20 cellular contexts compared by ENCODE assay signal in genomic region chr21:32102426-32102825, GRCh38.
"Had no signal": no experiment of that assay in that cellular context is flagged by ENCODE, and none has a peak within 500 bp of the region (broad histone marks: within the 10 kb centered on the region; RNA-seq: fewer than 3 reads in every experiment).

No MANE protein-coding gene starts in this region.

- H3K27me3 ChIP-seq: body of pancreas, gastroesophageal sphincter, heart left ventricle, left lung, thyroid gland had no signal

- H3K9me3 ChIP-seq: body of pancreas, heart left ventricle, thyroid gland had no signal

- ATAC-seq: activated CD4-positive, alpha-beta T cell treated with anti-CD3 and anti-CD28 coated beads for 36 hours; body of pancreas; gastroesophageal sphincter; heart left ventricle; left lung; WTC11 had no signal

- H3K4me3 ChIP-seq: body of pancreas, gastroesophageal sphincter, heart left ventricle, left lung, thyroid gland had no signal

- H3K4me1 ChIP-seq: body of pancreas, gastroesophageal sphincter, heart left ventricle, left lung, thyroid gland had no signal

- H3K36me3 ChIP-seq: gastroesophageal sphincter, heart left ventricle, left lung, thyroid gland had no signal

- DNase-seq: activated CD4-positive, alpha-beta memory T cell treated with anti-CD3 and anti-CD28 coated beads, Interleukin-2, amount 10 ng/mL, durations not matched to agents 7 days and 5 days; activated CD4-positive, alpha-beta T cell treated with anti-CD3 and anti-CD28 coated beads for 36 hours; activated naive CD4-positive, alpha-beta T cell treated with Interleukin-2 at 50 U/mL for 16 hours; activated naive CD8-positive, alpha-beta T cell treated with anti-CD3 and anti-CD28 coated beads, Interleukin-2, amount 10 ng/mL, durations not matched to agents 7 days and 5 days; activated T-cell treated with anti-CD3 and anti-CD28 coated beads, Interleukin-2, amount 50 U/mL, for 1 hour; body of pancreas; central memory CD4-positive, alpha-beta T cell; endodermal cell; heart left ventricle; left lung; midbrain; retina; stimulated activated CD4-positive, alpha-beta T cell treated with anti-CD3 and anti-CD28 coated beads, Interleukin-12 subunit alpha, Interleukin-12 subunit beta, amount 100 ng/mL, for 4 hours; stimulated activated CD4-positive, alpha-beta T cell treated with anti-CD3 and anti-CD28 coated beads, Interleukin-1b, Interleukin-23, amount 100 ng/mL, for 48 hours; stimulated activated CD8-positive, alpha-beta memory T cell treated with anti-CD3 and anti-CD28 coated beads, Interleukin-4, amount 100 ng/mL, for 48 hours; stimulated activated naive CD4-positive, alpha-beta T cell; thyroid gland had no signal

- H3K27ac ChIP-seq: body of pancreas, epithelial cell of prostate, gastroesophageal sphincter, heart left ventricle, left lung, thyroid gland had no signal
